21 cellular contexts compared by ENCODE assay signal in the genomic region with DNA sequence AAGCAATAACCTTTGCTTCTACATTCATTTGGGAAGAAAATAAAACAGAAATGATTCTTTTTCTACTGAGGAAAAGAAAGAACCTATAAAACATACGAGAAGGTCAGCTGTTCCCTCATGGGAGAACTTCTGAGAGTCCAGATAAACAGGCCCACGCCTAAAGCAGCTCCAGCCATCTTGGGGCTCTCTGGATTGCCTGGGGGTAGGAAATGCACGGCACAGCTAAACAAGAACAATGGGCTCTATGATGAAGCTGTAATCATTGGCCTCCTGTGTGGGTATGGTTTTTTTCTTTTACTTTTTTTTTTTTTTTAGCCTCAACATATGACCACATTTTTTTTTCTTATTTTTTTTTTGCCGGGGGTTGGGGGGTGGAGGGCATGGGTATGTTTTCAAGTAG. TPM values are rescaled to one million over a fixed set of nuclear protein-coding genes. Genes with fewer than 3 reads are reported as not detected.
"Had no signal": no experiment of that assay in that cellular context is flagged by ENCODE, and none has a peak within 500 bp of the region (broad histone marks: within the 10 kb centered on the region; RNA-seq: fewer than 3 reads in every experiment).

No MANE protein-coding gene starts in this region.

- H3K9me3 Mint-ChIP-seq: activated T-helper 2 cell treated with anti-CD3 and anti-CD28 coated beads, Interferon-gamma antibody, Interleukin-2, Interleukin-4, amounts not matched to agents 10 μg/mL and 5 μg/mL and 100 μg/mL, durations not matched to agents 14 hours and 24 hours and 36 hours; immature natural killer cell; natural killer cell treated with Interleukin-12 subunit alpha and Interleukin-12 subunit beta and Interleukin-15 and Interleukin-18, amount 100 ng/mL, for 72 hours had no signal

- H3K4me3 Mint-ChIP-seq: activated naive CD4-positive, alpha-beta T cell treated with anti-CD3 and anti-CD28 coated beads, Interleukin-2, amount 10 ng/mL, durations not matched to agents 7 days and 5 days; immature natural killer cell; natural killer cell treated with Interleukin-12 subunit alpha and Interleukin-12 subunit beta and Interleukin-15 and Interleukin-18, amount 100 ng/mL, for 72 hours had no signal

- DNase-seq: activated CD4-positive, alpha-beta T cell treated with anti-CD3 and anti-CD28 coated beads, Interleukin-2, amount 50 U/mL, for 1 hour; activated CD4-positive, CD25-positive, alpha-beta regulatory T cell; activated naive CD4-positive, alpha-beta T cell treated with anti-CD3 and anti-CD28 coated beads, Interleukin-2, amount 10 ng/mL, durations not matched to agents 7 days and 5 days; adrenal gland; caudate nucleus; cortex of kidney; effector CD8-positive, alpha-beta T cell; glutamatergic neuron; immature natural killer cell; left colon; pancreas; retina; stimulated activated CD4-positive, alpha-beta T cell treated with anti-CD3 and anti-CD28 coated beads, Interleukin-4, amount 100 ng/mL, for 4 hours; stomach had no signal

- H3K27ac ChIP-seq: adrenal gland, epithelial cell of prostate, pancreas, stomach had no signal

- H3K4me1 Mint-ChIP-seq: activated naive CD4-positive, alpha-beta T cell treated with anti-CD3 and anti-CD28 coated beads, Interleukin-2, amount 10 ng/mL, durations not matched to agents 7 days and 5 days had no signal

- ATAC-seq: left colon; natural killer cell treated with Interleukin-12 subunit alpha and Interleukin-12 subunit beta and Interleukin-15 and Interleukin-18, amount 100 ng/mL, for 72 hours; pancreas had no signal

- H3K9me3 ChIP-seq: adrenal gland, stomach had no signal

- H3K27me3 Mint-ChIP-seq: activated naive CD4-positive, alpha-beta T cell treated with anti-CD3 and anti-CD28 coated beads, Interleukin-2, amount 10 ng/mL, durations not matched to agents 7 days and 5 days; natural killer cell treated with Interleukin-12 subunit alpha and Interleukin-12 subunit beta and Interleukin-15 and Interleukin-18, amount 100 ng/mL, for 72 hours had no signal

- H3K27ac Mint-ChIP-seq: activated naive CD4-positive, alpha-beta T cell treated with anti-CD3 and anti-CD28 coated beads, Interleukin-2, amount 10 ng/mL, durations not matched to agents 7 days and 5 days; activated T-helper 2 cell treated with anti-CD3 and anti-CD28 coated beads, Interferon-gamma antibody, Interleukin-2, Interleukin-4, amounts not matched to agents 10 μg/mL and 5 μg/mL and 100 μg/mL, durations not matched to agents 14 hours and 24 hours and 36 hours; immature natural killer cell; natural killer cell treated with Interleukin-12 subunit alpha and Interleukin-12 subunit beta and Interleukin-15 and Interleukin-18, amount 100 ng/mL, for 72 hours had no signal

- H3K27me3 ChIP-seq: adrenal gland, pancreas, stomach had no signal

- H3K36me3 ChIP-seq: adrenal gland, pancreas, stomach had no signal

- H3K36me3 Mint-ChIP-seq: natural killer cell treated with Interleukin-12 subunit alpha and Interleukin-12 subunit beta and Interleukin-15 and Interleukin-18, amount 100 ng/mL, for 72 hours had no signal

- H3K4me3 ChIP-seq: adrenal gland, pancreas, skin epidermis, stomach had no signal

- FAIRE-seq: pancreas had no signal

RNA-seq across cellular contexts. Expression of a gene that starts 6.4 kb away (rescaled TPM):
- total RNA-seq: activated T-helper 2 cell treated with anti-CD3 and anti-CD28 coated beads, Interferon-gamma antibody, Interleukin-2, Interleukin-4, amounts not matched to agents 10 μg/mL and 5 μg/mL and 100 μg/mL, durations not matched to agents 14 hours and 24 hours and 36 hours; adrenal gland; left colon; lung microvascular endothelial cell; natural killer cell treated with Interleukin-12 subunit alpha and Interleukin-12 subunit beta and Interleukin-15 and Interleukin-18, amount 100 ng/mL, for 72 hours; pancreas; stomach; T-helper 2 cell treated with Interferon-gamma antibody and Interleukin-4, amounts not matched to agents 100 ng/mL and 5 ng/mL, for 36 hours had no signal
- polyA plus RNA-seq: adrenal gland, immature natural killer cell, pancreas, stomach, thymus had no signal
